8 cellular contexts compared by ENCODE assay signal in the genomic region with DNA sequence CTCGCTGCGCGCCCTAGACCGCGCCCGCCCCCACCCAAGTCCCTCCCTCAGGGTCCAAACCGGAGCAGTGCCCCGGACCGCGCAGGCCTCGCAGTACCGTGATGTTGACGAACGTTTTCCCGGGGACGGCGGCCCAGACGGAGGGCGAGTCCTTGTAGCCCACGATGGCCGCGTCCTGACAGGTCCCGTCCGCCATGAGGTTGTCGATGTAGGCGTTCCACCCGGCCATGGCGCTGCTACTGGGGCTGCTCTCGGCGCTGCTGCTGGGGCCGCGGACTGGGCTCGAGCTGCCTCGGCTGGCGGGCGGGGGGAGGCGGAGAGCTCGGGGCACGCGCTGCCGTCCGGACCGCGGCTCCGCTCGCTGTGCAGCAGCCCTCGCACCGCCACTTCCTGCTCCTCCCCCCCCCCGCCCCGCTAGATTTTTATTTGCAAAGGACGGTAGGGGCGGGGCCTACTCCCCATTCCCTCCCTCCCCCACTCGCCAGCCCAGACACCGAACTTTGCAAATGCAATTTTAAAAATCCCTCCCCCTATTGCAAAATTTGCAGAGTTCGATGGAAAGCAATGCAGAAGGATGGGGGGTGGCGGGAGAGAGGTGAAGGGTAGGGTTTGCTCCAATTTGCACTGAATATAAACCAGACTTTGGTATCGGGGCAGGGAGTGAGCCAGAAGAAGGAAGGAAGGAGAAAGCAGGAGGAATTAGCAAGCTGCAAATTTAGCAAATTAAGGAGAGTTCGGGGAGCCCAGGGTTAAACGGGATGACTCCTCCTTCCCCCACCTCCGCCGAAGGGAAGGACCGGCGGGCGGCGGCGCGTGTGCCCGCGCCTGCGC. TPM values are rescaled to one million over a fixed set of nuclear protein-coding genes. Genes with fewer than 3 reads are reported as not detected.
DNase-seq lines count a peak whose midpoint lies in the region; ATAC-seq, FAIRE-seq and TF ChIP-seq lines count a peak whose summit lies in the region.

A gene (minus strand): TSS at position 365 of the 831 bp plus-strand sequence. CDS start 136 bp downstream, at position 229.

- H3K27me3 ChIP-seq in keratinocyte (ENCODE audit: control insufficient read depth, extremely low read depth, insufficient read depth, low read length), result no peaks in the 10 kb centered on the region

- peaks cover 33% of the 10 kb centered on the region for H3K79me2 ChIP-seq in keratinocyte (ENCODE audit: control insufficient read depth, insufficient read depth, low read length)

- H3K9ac ChIP-seq in ES-I3 (ENCODE audit: low read depth, low read length), result peak within 1 kb of the TSS; percentile 76
- H3K9ac ChIP-seq in keratinocyte (ENCODE audit: control insufficient read depth, extremely low read depth, insufficient read depth, low read length), result peak within 1 kb of the TSS; percentile 94

- dilution Hi-C loops in keratinocyte (cut with MboI; ENCODE audit: extremely low pct_ligation_motif_present, low sequenced_read_pairs), result loop anchor here (10.0 kb wide), 1 partner anchor 56 kb away; no protein-coding TSS in a partner anchor

- peak within 1 kb of the TSS; percentile 94 for H3K27ac Mint-ChIP-seq in central memory CD8-positive, alpha-beta T cell (ENCODE audit: low read depth)

- H3K9me3 Mint-ChIP-seq in central memory CD8-positive, alpha-beta T cell, result no peaks in the 10 kb centered on the region

- H3K9me3 ChIP-seq in ES-I3 (ENCODE audit: control insufficient read depth, insufficient read depth, low read length), result no peaks in the 10 kb centered on the region
- no peaks in the 10 kb centered on the region for H3K9me3 ChIP-seq in keratinocyte (ENCODE audit: control insufficient read depth, low read depth, low read length)

- peak; percentile 82 for DNase-seq in NCI-H345 (lab: John Stamatoyannopoulos, UW)
- peak; percentile 61 to 83 for DNase-seq in central memory CD8-positive, alpha-beta T cell (ENCODE audit: low spot score in 2 of 2)
- no peak for DNase-seq in keratinocyte (ENCODE audit: low read depth, low spot score)
- DNase-seq in stimulated activated CD4-positive, alpha-beta T cell treated with anti-CD3 and anti-CD28 coated beads, Interleukin-12 subunit alpha, Interleukin-12 subunit beta, amount 100 ng/mL, for 4 hours, result peak; percentile 87

- TF ChIP-seq CTCF in keratinocyte (optimal IDR thresholded peaks at IDR 0.05 in 1 of 3, IDR thresholded peaks at IDR 0.05 in 1 of 3, conservative IDR thresholded peaks at IDR 0.05 in 1 of 3; ENCODE audit: extremely low read depth in 1 of 3, insufficient read depth in 2 of 3, low read length in 3 of 3), result no peak

- H3K4me3 Mint-ChIP-seq in central memory CD8-positive, alpha-beta T cell, result peak within 1 kb of the TSS; percentile 94

- peak within 1 kb of the TSS; percentile 51 for H2AFZ ChIP-seq in keratinocyte (ENCODE audit: control insufficient read depth, low read length)

- H3K4me2 ChIP-seq in keratinocyte (ENCODE audit: control insufficient read depth, extremely low read depth, insufficient read depth, low read depth, low read length), result peak within 1 kb of the TSS; percentile 89

- ATAC-seq in HG02973 (IDR thresholded peaks at IDR 0.05; ENCODE audit: unreplicated experiment), result peak; percentile 7
- ATAC-seq in activated CD4-positive, CD25-positive, alpha-beta regulatory T cell treated with anti-CD3 and anti-CD28 coated beads, Interleukin-2, amount 50 U/mL, for 24 hours, result peak; percentile 24 to 36
- ATAC-seq in central memory CD8-positive, alpha-beta T cell (replicated peaks; ENCODE audit: extremely low read depth, poor library complexity, severe bottlenecking), result peak; percentile 52
- no peak for ATAC-seq in GM19463 (IDR thresholded peaks at IDR 0.05; ENCODE audit: unreplicated experiment)

- H3K27me3 Mint-ChIP-seq in central memory CD8-positive, alpha-beta T cell, result no peaks in the 10 kb centered on the region

- H3K4me1 ChIP-seq in ES-I3 (ENCODE audit: insufficient read depth, low read length) (peaks cover 25% of the 10 kb centered on the region), keratinocyte (ENCODE audit: control insufficient read depth, extremely low read depth, insufficient read depth, low read length) (peaks cover 39% of the 10 kb centered on the region)

- H3K36me3 Mint-ChIP-seq in central memory CD8-positive, alpha-beta T cell (ENCODE audit: insufficient read depth), result peaks cover 52% of the 10 kb centered on the region

- H3K36me3 ChIP-seq in ES-I3 (ENCODE audit: insufficient read depth, low read length) (peaks cover 9% of the 10 kb centered on the region), keratinocyte (ENCODE audit: control insufficient read depth in 2 of 2, extremely low read depth in 1 of 2, insufficient read depth in 2 of 2, low read length in 2 of 2) (peaks cover 17 to 24% of the 10 kb centered on the region in 2 experiments)

- H3K9me1 ChIP-seq in keratinocyte (ENCODE audit: control insufficient read depth, extremely low read depth, insufficient read depth, low read length), result peaks cover 1% of the 10 kb centered on the region

- H4K20me1 ChIP-seq in keratinocyte (ENCODE audit: control insufficient read depth, extremely low read depth, insufficient read depth, low read length), result peaks cover 15% of the 10 kb centered on the region

- peak within 1 kb of the TSS; percentile 98 for H3K27ac ChIP-seq in keratinocyte (ENCODE audit: control insufficient read depth, insufficient read depth, low read length)

- H3K4me3 ChIP-seq in keratinocyte (ENCODE audit: control insufficient read depth in 2 of 3, extremely low read depth in 1 of 3, insufficient read depth in 2 of 3, low read depth in 1 of 3, low read length in 3 of 3), result peak within 1 kb of the TSS; percentile 96 to 99 (median 97)

- FAIRE-seq in keratinocyte (lab: Jason Lieb, UNC), result no peak

- H3K4me1 Mint-ChIP-seq in central memory CD8-positive, alpha-beta T cell, result peaks cover 52% of the 10 kb centered on the region

RNA-seq across cellular contexts. Expression of the gene that starts here (rescaled TPM):
- 1,029 to 1,579 TPM (median 1,435 TPM) in 3 replicates for polyA plus RNA-seq in keratinocyte
- polyA plus RNA-seq in keratinocyte (2011; ENCODE audit: low read depth), result 93.5 TPM
- 1,284 and 1,740 TPM in 2 replicates for polyA plus RNA-seq in keratinocyte (2011; cell fraction: cytosol; rRNA removed)
- polyA plus RNA-seq in keratinocyte (2011; cell fraction: nucleus; rRNA removed), result 522 and 618 TPM in 2 replicates
- 752 and 2,112 TPM in 2 replicates for polyA plus RNA-seq in keratinocyte (2012; ENCODE audit: low replicate concordance)
- polyA minus RNA-seq in keratinocyte, result 549 to 818 TPM (median 613 TPM) in 3 replicates
- polyA minus RNA-seq in keratinocyte (2011; cell fraction: cytosol; rRNA and poly(A)+ RNA removed), result 3,030 TPM
- 168 and 208 TPM in 2 replicates for polyA minus RNA-seq in keratinocyte (2011; cell fraction: nucleus; rRNA and poly(A)+ RNA removed)
